In genomic region chr3:52077376-52077775, GRCh38 we compare ENCODE assay signal across 18 cellular contexts. TPM values are rescaled to one million over a fixed set of nuclear protein-coding genes. Genes with fewer than 3 reads are reported as not detected.
DNase-seq lines count a peak whose midpoint lies in the region; ATAC-seq and TF ChIP-seq lines count a peak whose summit lies in the region.
"Had no signal": no experiment of that assay in that cellular context is flagged by ENCODE, and none has a peak within 500 bp of the region (broad histone marks: within the 10 kb centered on the region; RNA-seq: fewer than 3 reads in every experiment).

No MANE protein-coding gene starts in this region.

- no peak overlapping the region for H2AFZ ChIP-seq in mesenchymal stem cell (ENCODE audit: low read depth, low read length)

- H3K4me3 ChIP-seq in BJ (ENCODE audit: low read depth, low read length), result no peak overlapping the region
- H3K4me3 ChIP-seq in fibroblast of mammary gland (ENCODE audit: control insufficient read depth, low read depth, low read length), result no peak overlapping the region
- H3K4me3 ChIP-seq in mesenchymal stem cell (ENCODE audit: insufficient read depth in 1 of 2, low read depth in 1 of 2, low read length in 2 of 2), result no peak overlapping the region
- no peak overlapping the region for H3K4me3 ChIP-seq in spleen
- no peak overlapping the region for H3K4me3 ChIP-seq in MG63
- H3K4me3 ChIP-seq: skin epidermis had no signal

- no peak overlapping the region for H3K18ac ChIP-seq in mesenchymal stem cell (ENCODE audit: low read depth in 1 of 2, low read length in 2 of 2)

- H2BK5ac ChIP-seq in mesenchymal stem cell (ENCODE audit: low read depth, low read length, poor library complexity, severe bottlenecking), result no peak overlapping the region

- no peak for ATAC-seq in GM19035 (IDR thresholded peaks at IDR 0.05; ENCODE audit: unreplicated experiment)
- ATAC-seq: foreskin keratinocyte had no signal

- no peak overlapping the region for H3K4ac ChIP-seq in mesenchymal stem cell (ENCODE audit: low read depth in 1 of 2, low read length in 2 of 2)

- H2AK5ac ChIP-seq in mesenchymal stem cell (ENCODE audit: low read length, severe bottlenecking), result no peak overlapping the region

- peak overlapping the region; percentile 15 for H3K9ac ChIP-seq in mesenchymal stem cell (ENCODE audit: low read length)

- H3K36me3 ChIP-seq in BJ (ENCODE audit: control insufficient read depth, insufficient read depth, low read length) (peaks cover 3% of the 10 kb centered on the region; the same call in 1 of the 2 replicates), mesenchymal stem cell (ENCODE audit: control insufficient read depth in 1 of 2, insufficient read depth in 2 of 2, low read depth in 1 of 2, low read length in 2 of 2) (peaks cover 0 to 17% of the 10 kb centered on the region in 2 experiments), spleen (peaks cover 0 to 28% (median 0%) of the 10 kb centered on the region in 6 donors), MG63 (no peaks in the 10 kb centered on the region)

- peak overlapping the region; percentile 68 for H4K8ac ChIP-seq in mesenchymal stem cell (ENCODE audit: low read length)

- H3K14ac ChIP-seq in mesenchymal stem cell (ENCODE audit: low read length in 2 of 2), result no peak overlapping the region

- no peak overlapping the region for H3K23ac ChIP-seq in mesenchymal stem cell (ENCODE audit: low read length in 2 of 2)

- intact Hi-C loops in spleen (cut with DNase I; ENCODE audit: low total_unique reads), result no loop called here

- H2BK12ac ChIP-seq in mesenchymal stem cell (ENCODE audit: low read length in 2 of 2), result peak overlapping the region in 1 of 2 experiments; percentile 10

- H3K27ac ChIP-seq in mesenchymal stem cell (ENCODE audit: low read length, poor library complexity, severe bottlenecking) (no peak overlapping the region), spleen (peak overlapping the region; percentile 32 to 85 (median 66))
- H3K27ac ChIP-seq: foreskin keratinocyte, neutrophil had no signal

- no peak overlapping the region for H4K91ac ChIP-seq in mesenchymal stem cell (ENCODE audit: low read length)

- no peak overlapping the region for H2BK15ac ChIP-seq in mesenchymal stem cell (ENCODE audit: low read depth, poor library complexity, severe bottlenecking)

- peak; percentile 23; the same call in 1 of the 2 replicates for TF ChIP-seq CTCF in BJ (IDR thresholded peaks at IDR 0.05; ENCODE audit: insufficient read depth, low read depth, low read length)
- peak; percentile 8 for TF ChIP-seq CTCF in fibroblast of mammary gland (conservative IDR thresholded peaks at IDR 0.05; ENCODE audit: control insufficient read depth, insufficient read depth, low read depth, low read length)
- TF ChIP-seq CTCF in spleen (IDR thresholded peaks at IDR 0.05 in 8 of 11, conservative IDR thresholded peaks at IDR 0.05 in 3 of 11), result peak in 4 of 11 experiments; percentile 21 to 31 (median 28)

- WGBS in mesenchymal stem cell, result 26% methylated on average over 9 of the region's 9 CpGs
- 55 to 91% (median 63%) methylated on average over 7 to 9 of the region's 9 CpGs for WGBS in spleen, 5 donors

- H3K9me3 ChIP-seq in mesenchymal stem cell (ENCODE audit: control insufficient read depth, low read length) (no peaks in the 10 kb centered on the region), spleen (no peaks in the 10 kb centered on the region), MG63 (no peaks in the 10 kb centered on the region)
- H3K9me3 ChIP-seq: neutrophil had no signal

- CTCF ChIA-PET in BJ (lab: Yijun Ruan, JAX), result interaction anchor here (0.8 kb wide), 1 partner anchor 10 kb away, joined by 3 read pairs; no protein-coding TSS in a partner anchor

- H2BK120ac ChIP-seq in mesenchymal stem cell (ENCODE audit: low read depth, low read length), result no peak overlapping the region

- H3K4me1 ChIP-seq in mesenchymal stem cell (ENCODE audit: control insufficient read depth, insufficient read depth, low read depth, low read length) (peaks cover 7% of the 10 kb centered on the region), spleen (peaks cover 0 to 32% (median 12%) of the 10 kb centered on the region in 6 donors)
- H3K4me1 ChIP-seq: foreskin keratinocyte had no signal

- DNase-seq in BJ (ENCODE audit: low read depth), result no peak
- DNase-seq in fibroblast of mammary gland (ENCODE audit: low read depth), result no peak
- DNase-seq in mesenchymal stem cell, result no peak
- DNase-seq in spleen, result no peak
- DNase-seq in activated CD4-positive, CD25-positive, alpha-beta regulatory T cell (lab: John Stamatoyannopoulos, UW), result no peak
- no peak for DNase-seq in activated CD4-positive, alpha-beta T cell treated with anti-CD3 and anti-CD28 coated beads, Interleukin-2, amount 50 U/mL, for 4 hours
- no peak for DNase-seq in MG63
- DNase-seq: activated CD4-positive, alpha-beta T cell treated with anti-CD3 and anti-CD28 coated beads, Interleukin-2, amount 50 U/mL, for 1 hour; activated naive CD8-positive, alpha-beta T cell treated with anti-CD3 and anti-CD28 coated beads, Interleukin-2, amount 10 ng/mL, durations not matched to agents 7 days and 5 days; activated T-cell treated with anti-CD3 and anti-CD28 coated beads, Interleukin-2, amount 50 U/mL, for 24 hours; effector memory CD4-positive, alpha-beta T cell; foreskin keratinocyte; KG1; mammary epithelial cell; NCI-H1092 had no signal

- TF ChIP-seq POLR2A in spleen (IDR thresholded peaks at IDR 0.05), result no peak

- no peak overlapping the region for H3K4me2 ChIP-seq in mesenchymal stem cell (ENCODE audit: low read length, poor library complexity, severe bottlenecking)

- H3K27me3 ChIP-seq in BJ (ENCODE audit: control insufficient read depth, insufficient read depth, low read length), result no peaks in the 10 kb centered on the region
- H3K27me3 ChIP-seq in mesenchymal stem cell (ENCODE audit: control insufficient read depth in 1 of 2, insufficient read depth in 1 of 2, low read length in 2 of 2), result no peaks in the 10 kb centered on the region
- no peaks in the 10 kb centered on the region for H3K27me3 ChIP-seq in spleen (replicated peaks in 1 of 7)
- H3K27me3 ChIP-seq in MG63, result no peaks in the 10 kb centered on the region
- H3K27me3 ChIP-seq: foreskin keratinocyte, neutrophil had no signal

- no peaks in the 10 kb centered on the region for H3K79me1 ChIP-seq in mesenchymal stem cell (replicated peaks; ENCODE audit: low read length, poor library complexity, severe bottlenecking)

- POLR2A ChIA-PET in BJ (lab: Charles Lee), result no interaction called here

RNA-seq across cellular contexts. Expression of gene DUSP7, which starts 21.0 kb away (rescaled TPM):
- polyA plus RNA-seq in BJ (2011; rRNA removed) (25.7 and 37.0 TPM in 2 replicates), spleen (10 to 100 TPM in 1 of 3 donors, 1 to 10 TPM in 2; 5.4 to 20.1 (median 6.9) TPM)
- 38.8 and 67.7 TPM in 2 replicates for polyA minus RNA-seq in BJ (2011; rRNA and poly(A)+ RNA removed)
- 30.5 TPM for polyA plus RNA-seq in mesenchymal stem cell (2013, experiment 1 of 2)
- polyA plus RNA-seq in mesenchymal stem cell (2013, experiment 2 of 2), result 30.2 TPM
- total RNA-seq in spleen, result 10 to 100 TPM; 31.5 to 68.6 (median 42.6) TPM
- total RNA-seq in MG63 (2014; rRNA removed; shearing (Covaris generic); ENCODE audit: low replicate concordance), result 2.1 and 9.7 TPM in 2 replicates
